ENCODE assay signal across 36 cellular contexts in genomic region chr1:150083907-150084306, GRCh38. TPM values are rescaled to one million over a fixed set of nuclear protein-coding genes. Genes with fewer than 3 reads are reported as not detected.
A peak's percentile ranks its signal among the peaks of the same experiment; 100 is the strongest.
DNase-seq lines count a peak whose midpoint lies in the region; ATAC-seq, FAIRE-seq and TF ChIP-seq lines count a peak whose summit lies in the region.
"Had no signal": no experiment of that assay in that cellular context is flagged by ENCODE, and none has a peak within 500 bp of the region (broad histone marks: within the 10 kb centered on the region; RNA-seq: fewer than 3 reads in every experiment).

No MANE protein-coding gene starts in this region.

- no peaks in the 10 kb centered on the region for H3K27me3 ChIP-seq in CD8-positive, alpha-beta T cell (ENCODE audit: insufficient read depth, low read length)
- H3K27me3 ChIP-seq in IMR-90 (ENCODE audit: control insufficient read depth, insufficient read depth, low read length) (no peaks in the 10 kb centered on the region), endothelial cell of umbilical vein (ENCODE audit: control insufficient read depth in 2 of 2, insufficient read depth in 2 of 2, low read length in 2 of 2) (no peaks in the 10 kb centered on the region), thoracic aorta (replicated peaks; ENCODE audit: insufficient read depth) (no peaks in the 10 kb centered on the region)
- H3K27me3 ChIP-seq: neutrophil, stomach, thyroid gland had no signal

- H2BK20ac ChIP-seq in IMR-90 (ENCODE audit: low read depth, low read length), result no peak overlapping the region

- intact Hi-C loops in CD8-positive, alpha-beta T cell (cut with DNase I, micrococcal nuclease), result no loop called here
- intact Hi-C loops in IMR-90 (cut with micrococcal nuclease), result no loop called here
- intact Hi-C loops in endothelial cell of umbilical vein (cut with micrococcal nuclease), result no loop called here

- no peak for DNase-seq in CD8-positive, alpha-beta T cell
- peak; percentile 14 for DNase-seq in IMR-90
- DNase-seq in endothelial cell of umbilical vein (ENCODE audit: low read depth, low spot score), result no peak
- DNase-seq in thoracic aorta (ENCODE audit: low spot score), result no peak
- no peak for DNase-seq in glutamatergic neuron
- DNase-seq: activated CD4-positive, alpha-beta T cell treated with anti-CD3 and anti-CD28 coated beads, Interleukin-2, amount 50 U/mL, for 48 hours; activated CD4-positive, CD25-positive, alpha-beta regulatory T cell treated with anti-CD3 and anti-CD28 coated beads, Interleukin-2, amount 50 U/mL, for 72 hours; activated CD8-positive, alpha-beta memory T cell treated with anti-CD3 and anti-CD28 coated beads, Interleukin-2, amount 50 U/mL, for 48 hours; activated naive CD4-positive, alpha-beta T cell treated with anti-CD3 and anti-CD28 coated beads, Interleukin-2, amount 10 ng/mL, durations not matched to agents 7 days and 5 days; amygdala; effector CD8-positive, alpha-beta T cell; head of caudate nucleus; Karpas-422; midbrain; naive B cell; NCI-H1417 treated with DMSO at 0.1 percent for 48 hours; NCI-H2081 treated with DMSO at 0.1 percent for 48 hours; NCI-H2227 treated with DMSO at 0.1 percent for 48 hours; NCI-H526 treated with DMSO at 0.1 percent for 48 hours; PC-3; posterior cingulate gyrus; right cardiac atrium; stimulated activated CD4-positive, alpha-beta T cell treated with anti-CD3 and anti-CD28 coated beads, Interleukin-12 subunit alpha, Interleukin-12 subunit beta, amount 100 ng/mL, for 4 hours; stimulated activated CD4-positive, alpha-beta T cell treated with anti-CD3 and anti-CD28 coated beads, Interleukin-2, amount 100 ng/mL, for 48 hours; stomach; T-helper 2 cell; thyroid gland had no signal

- H3K18ac ChIP-seq in IMR-90 (ENCODE audit: low read depth, low read length), result no peak overlapping the region

- H3K36me3 Mint-ChIP-seq in CD8-positive, alpha-beta T cell, result peaks cover 69% of the 10 kb centered on the region
- no peaks in the 10 kb centered on the region for H3K36me3 Mint-ChIP-seq in glutamatergic neuron (ENCODE audit: unreplicated experiment)

- no TSS peak for BruUV-seq in IMR-90 (replicated peaks; lab: Mats Ljungman, UMichigan)
- no TSS peak for BruUV-seq in endothelial cell of umbilical vein (replicated peaks; lab: Mats Ljungman, UMichigan)

- no peak for FAIRE-seq in endothelial cell of umbilical vein (lab: Jason Lieb, UNC)
- FAIRE-seq: bronchial epithelial cell, colon, GM12891, keratinocyte had no signal

- H3K27ac Mint-ChIP-seq in CD8-positive, alpha-beta T cell, result peak overlapping the region; percentile 1
- no peak overlapping the region for H3K27ac Mint-ChIP-seq in glutamatergic neuron (ENCODE audit: unreplicated experiment)
- H3K27ac Mint-ChIP-seq: activated naive CD4-positive, alpha-beta T cell treated with anti-CD3 and anti-CD28 coated beads, Interleukin-2, amount 10 ng/mL, durations not matched to agents 7 days and 5 days had no signal

- H3K4me1 Mint-ChIP-seq in CD8-positive, alpha-beta T cell (ENCODE audit: low read depth), result peaks cover 2% of the 10 kb centered on the region
- H3K4me1 Mint-ChIP-seq in glutamatergic neuron (ENCODE audit: low read depth, unreplicated experiment), result no peaks in the 10 kb centered on the region

- H2BK120ac ChIP-seq in IMR-90 (ENCODE audit: low read depth, low read length), result no peak overlapping the region

- H3K27ac ChIP-seq in CD8-positive, alpha-beta T cell (ENCODE audit: low read depth, low read length), result no peak overlapping the region
- H3K27ac ChIP-seq in IMR-90 (ENCODE audit: insufficient read depth, low read length), result no peak overlapping the region
- H3K27ac ChIP-seq in endothelial cell of umbilical vein (ENCODE audit: insufficient read depth, low read depth, low read length), result peak overlapping the region; percentile 15
- peak overlapping the region; percentile 51 to 70 for H3K27ac ChIP-seq in thoracic aorta
- H3K27ac ChIP-seq: neutrophil, thyroid gland had no signal

- H3K9me3 Mint-ChIP-seq in CD8-positive, alpha-beta T cell, result no peaks in the 10 kb centered on the region
- no peaks in the 10 kb centered on the region for H3K9me3 Mint-ChIP-seq in glutamatergic neuron (ENCODE audit: unreplicated experiment)
- H3K9me3 Mint-ChIP-seq: activated naive CD4-positive, alpha-beta T cell treated with anti-CD3 and anti-CD28 coated beads, Interleukin-2, amount 10 ng/mL, durations not matched to agents 7 days and 5 days; naive B cell had no signal

- H3K9me1 ChIP-seq in IMR-90 (ENCODE audit: insufficient read depth, low read length) (no peaks in the 10 kb centered on the region; the same call in 1 of the 2 replicates), endothelial cell of umbilical vein (replicated peaks; ENCODE audit: control insufficient read depth, extremely low read depth, insufficient read depth, low read length) (no peaks in the 10 kb centered on the region)

- no peaks in the 10 kb centered on the region for H3K79me2 ChIP-seq in endothelial cell of umbilical vein (ENCODE audit: control insufficient read depth, insufficient read depth, low read length)

- in situ Hi-C loops in IMR-90 (cut with MboI; ENCODE audit: low sequenced_read_pairs), result no loop called here

- POLR2A ChIA-PET in CD8-positive, alpha-beta T cell (lab: Charles Lee), result interaction anchor here (0.7 kb wide), 1 partner anchor 156 kb away, joined by 3 read pairs; no protein-coding TSS in a partner anchor
- POLR2A ChIA-PET in IMR-90 (lab: Charles Lee; ENCODE audit: unreplicated experiment), result no interaction called here
- POLR2A ChIA-PET in endothelial cell of umbilical vein (lab: Charles Lee), result no interaction called here

- H3K9ac ChIP-seq in IMR-90 (ENCODE audit: low read depth, low read length) (no peak overlapping the region), endothelial cell of umbilical vein (replicated peaks; ENCODE audit: extremely low read depth, insufficient read depth, low read length) (no peak overlapping the region)

- H3K4me3 Mint-ChIP-seq in CD8-positive, alpha-beta T cell, result no peak overlapping the region
- H3K4me3 Mint-ChIP-seq in glutamatergic neuron (ENCODE audit: unreplicated experiment), result no peak overlapping the region
- H3K4me3 Mint-ChIP-seq: activated naive CD4-positive, alpha-beta T cell treated with anti-CD3 and anti-CD28 coated beads, Interleukin-2, amount 10 ng/mL, durations not matched to agents 7 days and 5 days; naive B cell had no signal

- H4K91ac ChIP-seq in IMR-90 (ENCODE audit: insufficient read depth, low read depth, low read length), result no peak overlapping the region

- no peak overlapping the region for H3K14ac ChIP-seq in IMR-90 (replicated peaks; ENCODE audit: low read depth, low read length)

- no peak for TF ChIP-seq CTCF in CD8-positive, alpha-beta T cell (IDR thresholded peaks at IDR 0.05)
- TF ChIP-seq CTCF in IMR-90 (conservative IDR thresholded peaks at IDR 0.05; ENCODE audit: low read depth, low read length), result no peak
- TF ChIP-seq CTCF in endothelial cell of umbilical vein (IDR thresholded peaks at IDR 0.05; ENCODE audit: extremely low read depth in 1 of 2, insufficient read depth in 1 of 2, low read depth in 1 of 2, low read length in 2 of 2), result no peak
- TF ChIP-seq CTCF in thoracic aorta (IDR thresholded peaks at IDR 0.05), result no peak
- TF ChIP-seq CTCF in glutamatergic neuron (IDR thresholded peaks at IDR 0.05; ENCODE audit: partially characterized antibody, unreplicated experiment), result no peak

- H2AFZ ChIP-seq in IMR-90 (replicated peaks; ENCODE audit: low read length, poor library complexity), result no peak overlapping the region
- no peak overlapping the region for H2AFZ ChIP-seq in endothelial cell of umbilical vein (ENCODE audit: low read depth, low read length)

- dilution Hi-C loops in IMR-90 (cut with HindIII; ENCODE audit: low sequenced_read_pairs, unreplicated experiment), result no loop called here
- dilution Hi-C loops in endothelial cell of umbilical vein (cut with MboI; ENCODE audit: extremely low pct_ligation_motif_present, low sequenced_read_pairs), result no loop called here

- H3K4me2 ChIP-seq in IMR-90 (ENCODE audit: low read depth, low read length) (peak overlapping the region; percentile 45; the same call in 1 of the 2 replicates), endothelial cell of umbilical vein (ENCODE audit: insufficient read depth, low read length) (no peak overlapping the region)

- no peaks in the 10 kb centered on the region for H3K4me1 ChIP-seq in CD8-positive, alpha-beta T cell (ENCODE audit: insufficient read depth, low read length)
- H3K4me1 ChIP-seq in IMR-90 (ENCODE audit: control insufficient read depth, insufficient read depth, low read length) (no peaks in the 10 kb centered on the region), endothelial cell of umbilical vein (ENCODE audit: control insufficient read depth, extremely low read depth, insufficient read depth, low read length) (no peaks in the 10 kb centered on the region), thoracic aorta (ENCODE audit: control insufficient read depth in 1 of 2, low read depth in 2 of 2) (peaks cover 0 to 28% of the 10 kb centered on the region in 2 donors)
- H3K4me1 ChIP-seq: HAP-1, stomach, thyroid gland had no signal

- no peak for TF ChIP-seq RAD21 in IMR-90 (IDR thresholded peaks at IDR 0.05; ENCODE audit: low read length)

- no peak overlapping the region for H2AK5ac ChIP-seq in IMR-90 (ENCODE audit: low read depth, low read length)

- H2AK9ac ChIP-seq in IMR-90 (replicated peaks; ENCODE audit: low read depth, low read length, poor library complexity), result no peak overlapping the region

- no peaks in the 10 kb centered on the region for H4K20me1 ChIP-seq in IMR-90 (ENCODE audit: insufficient read depth, low read length)
- H4K20me1 ChIP-seq in endothelial cell of umbilical vein (replicated peaks; ENCODE audit: control insufficient read depth, extremely low read depth, insufficient read depth, low read length), result no peaks in the 10 kb centered on the region

- H3K56ac ChIP-seq in IMR-90 (ENCODE audit: extremely low read depth, insufficient read depth, low read length), result no peak overlapping the region

- no peaks in the 10 kb centered on the region for H3K27me3 Mint-ChIP-seq in CD8-positive, alpha-beta T cell (ENCODE audit: low read depth)
- H3K27me3 Mint-ChIP-seq in glutamatergic neuron (ENCODE audit: unreplicated experiment), result no peaks in the 10 kb centered on the region
- H3K27me3 Mint-ChIP-seq: activated naive CD4-positive, alpha-beta T cell treated with anti-CD3 and anti-CD28 coated beads, Interleukin-2, amount 10 ng/mL, durations not matched to agents 7 days and 5 days; naive B cell had no signal

- no peak overlapping the region for H2BK15ac ChIP-seq in IMR-90 (ENCODE audit: low read depth, low read length)

- no peak overlapping the region for H4K8ac ChIP-seq in IMR-90 (ENCODE audit: low read depth in 2 of 2, low read length in 2 of 2)

- peaks cover 6% of the 10 kb centered on the region for H3K36me3 ChIP-seq in CD8-positive, alpha-beta T cell (ENCODE audit: insufficient read depth, low read length)
- H3K36me3 ChIP-seq in IMR-90 (ENCODE audit: control insufficient read depth, insufficient read depth, low read length) (peaks cover 12% of the 10 kb centered on the region), endothelial cell of umbilical vein (ENCODE audit: control insufficient read depth in 2 of 2, extremely low read depth in 1 of 2, insufficient read depth in 2 of 2, low read length in 2 of 2) (peaks cover 5 to 23% of the 10 kb centered on the region in 2 experiments), thoracic aorta (peaks cover 33% of the 10 kb centered on the region)
- H3K36me3 ChIP-seq: neutrophil had no signal

- no peak overlapping the region for H4K5ac ChIP-seq in IMR-90 (ENCODE audit: low read depth, low read length)

- H2BK5ac ChIP-seq in IMR-90 (ENCODE audit: low read depth, low read length, poor library complexity, severe bottlenecking), result peak overlapping the region; percentile 10

- H3K9me3 ChIP-seq in CD8-positive, alpha-beta T cell (ENCODE audit: low read length), result no peaks in the 10 kb centered on the region
- H3K9me3 ChIP-seq in IMR-90 (ENCODE audit: control insufficient read depth, insufficient read depth, low read length) (no peaks in the 10 kb centered on the region), endothelial cell of umbilical vein (replicated peaks; ENCODE audit: control insufficient read depth, insufficient read depth, low read length) (no peaks in the 10 kb centered on the region), thoracic aorta (no peaks in the 10 kb centered on the region)
- H3K9me3 ChIP-seq: HAP-1, neutrophil, stomach, thyroid gland had no signal

- H3K23ac ChIP-seq in IMR-90 (ENCODE audit: low read depth, low read length), result no peak overlapping the region

- no peaks in the 10 kb centered on the region; a peak in 2 of 4 replicates for H3K79me1 ChIP-seq in IMR-90 (ENCODE audit: low read depth in 1 of 2, low read length in 2 of 2)

- ATAC-seq in CD8-positive, alpha-beta T cell, result no peak
- ATAC-seq in IMR-90 (ENCODE audit: low read depth) (peak; percentile 51), thoracic aorta (ENCODE audit: insufficient number of reproducible peaks, low FRiP score, low read depth) (no peak), GM21723 (IDR thresholded peaks at IDR 0.05; ENCODE audit: unreplicated experiment) (no peak), HG03439 (IDR thresholded peaks at IDR 0.05; ENCODE audit: unreplicated experiment) (no peak)
- ATAC-seq: PC-3, right cardiac atrium, SK-N-SH treated with all-trans-retinoic acid at 6 μM for 48 hours had no signal

- no peak overlapping the region for H3K4me3 ChIP-seq in CD8-positive, alpha-beta T cell (ENCODE audit: low read depth, low read length)
- H3K4me3 ChIP-seq in IMR-90 (ENCODE audit: insufficient read depth, low read depth, low read length), result no peak overlapping the region
- no peak overlapping the region for H3K4me3 ChIP-seq in endothelial cell of umbilical vein (replicated peaks in 1 of 3; ENCODE audit: insufficient read depth in 1 of 3, low read depth in 1 of 3, low read length in 3 of 3)
- no peak overlapping the region for H3K4me3 ChIP-seq in thoracic aorta
- H3K4me3 ChIP-seq: HAP-1, stomach, thyroid gland had no signal

- H3K4ac ChIP-seq in IMR-90 (ENCODE audit: low read depth, low read length), result no peak overlapping the region

- TF ChIP-seq POLR2A in IMR-90 (IDR thresholded peaks at IDR 0.05; ENCODE audit: low read depth, low read length) (no peak), endothelial cell of umbilical vein (IDR thresholded peaks at IDR 0.05; ENCODE audit: low read depth, low read length) (no peak)

- CTCF ChIA-PET in CD8-positive, alpha-beta T cell (lab: Charles Lee), result interaction anchor here (1.2 kb wide), 1 partner anchor 103 kb away, joined by 4 read pairs; no protein-coding TSS in a partner anchor
- CTCF ChIA-PET in IMR-90 (lab: Yijun Ruan, JAX) (no interaction called here), endothelial cell of umbilical vein (lab: Charles Lee) (interaction anchor here (0.6 to 1.3 kb wide), 3 partner anchors 11 to 85 kb away, joined by 3 to 6 read pairs (median 3); no protein-coding TSS in a partner anchor)

RNA-seq across cellular contexts. Expression of gene VPS45, which starts 16.3 kb away (rescaled TPM):
- total RNA-seq in CD8-positive, alpha-beta T cell, result 1 to 10 TPM; 5.9 to 6.9 TPM
- total RNA-seq in IMR-90 (2012; rRNA removed) (32.4 and 41.1 TPM in 2 replicates), endothelial cell of umbilical vein (40.4 and 43.7 TPM in 2 replicates), thoracic aorta (10 to 100 TPM; 46.2 to 68.9 TPM), glutamatergic neuron (ENCODE audit: unreplicated experiment) (60.0 TPM)
- polyA plus RNA-seq in IMR-90 (2012; rRNA removed) (28.1 and 33.3 TPM in 2 replicates), endothelial cell of umbilical vein (24.8 and 25.6 TPM in 2 replicates)
- polyA plus RNA-seq in IMR-90 (2012; cell fraction: cytosol; rRNA removed), result 6.4 and 13.7 TPM in 2 replicates
- polyA plus RNA-seq in IMR-90 (2012; cell fraction: nucleus; rRNA removed; ENCODE audit: low replicate concordance), result 10.6 and 86.9 TPM in 2 replicates
- polyA plus RNA-seq in endothelial cell of umbilical vein (2011; cell fraction: cytosol; rRNA removed), result 24.3 and 29.1 TPM in 2 replicates
- 91.9 and 105 TPM in 2 replicates for polyA plus RNA-seq in endothelial cell of umbilical vein (2011; cell fraction: nucleus; rRNA removed)
- 25.4 and 49.7 TPM in 2 replicates for polyA plus RNA-seq in endothelial cell of umbilical vein (2012)
- 28.0 and 34.1 TPM in 2 replicates for polyA minus RNA-seq in endothelial cell of umbilical vein
- polyA minus RNA-seq in endothelial cell of umbilical vein (2011; cell fraction: cytosol; rRNA and poly(A)+ RNA removed), result 22.6 TPM
- 47.1 and 58.2 TPM in 2 replicates for polyA minus RNA-seq in endothelial cell of umbilical vein (2011; cell fraction: nucleus; rRNA and poly(A)+ RNA removed)

Comparison
In these comparisons a context has a peak if more than half of its experiments do, and no peak if none do; other contexts are left out.
1. H3K27ac ChIP-seq: peak in endothelial cell of umbilical vein (single experiment) and thoracic aorta (2 of 2); none in CD8-positive, alpha-beta T cell (single experiment) and IMR-90 (single experiment).